17 cellular contexts compared by ENCODE assay signal in the genomic region with DNA sequence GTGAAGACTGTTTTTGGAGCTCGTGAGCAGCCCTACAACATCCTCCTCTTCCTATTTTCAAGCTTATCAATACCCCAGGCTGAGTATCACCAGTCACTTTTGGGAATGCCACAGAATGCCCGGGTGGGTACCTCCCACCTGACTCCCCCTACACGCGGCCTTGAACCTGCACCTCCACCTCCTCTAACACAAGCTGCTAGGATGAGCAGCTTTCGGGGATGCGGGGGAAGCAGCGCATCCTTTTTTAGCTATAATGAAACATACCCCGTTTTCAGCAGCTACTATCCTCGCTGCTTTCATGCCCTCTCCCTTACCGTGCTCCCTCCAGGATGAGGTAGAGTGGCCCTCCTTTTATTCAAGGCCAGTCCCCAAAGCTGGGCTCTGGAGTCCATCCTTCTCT. TPM values are rescaled to one million over a fixed set of nuclear protein-coding genes. Genes with fewer than 3 reads are reported as not detected.
DNase-seq lines count a peak whose midpoint lies in the region; ATAC-seq and TF ChIP-seq lines count a peak whose summit lies in the region.
"Had no signal": no experiment of that assay in that cellular context is flagged by ENCODE, and none has a peak within 500 bp of the region (broad histone marks: within the 10 kb centered on the region; RNA-seq: fewer than 3 reads in every experiment).

No MANE protein-coding gene starts in this region.

- peaks cover 98% of the 10 kb centered on the region for H3K79me2 ChIP-seq in GM23338 (replicated peaks; ENCODE audit: insufficient read depth)

- H3K27me3 Mint-ChIP-seq in activated CD4-positive, alpha-beta T cell treated with anti-CD3 and anti-CD28 coated beads, Interleukin-2, amount 10 ng/mL, durations not matched to agents 24 days and 14 days: no peaks in the 10 kb centered on the region
- H3K27me3 Mint-ChIP-seq in GM23338 (ENCODE audit: insufficient read depth, low read depth, poor library complexity): peaks cover 4% of the 10 kb centered on the region
- H3K27me3 Mint-ChIP-seq in central memory CD8-positive, alpha-beta T cell: no peaks in the 10 kb centered on the region

- peak overlapping the region; percentile 59; the same call in 1 of the 2 replicates for H3K27ac ChIP-seq in GM23338 (ENCODE audit: low read depth)
- H3K27ac ChIP-seq: BLaER1, heart right ventricle had no signal

- intact Hi-C loops in activated CD4-positive, alpha-beta T cell treated with anti-CD3 and anti-CD28 coated beads, Interleukin-2, amount 10 ng/mL, durations not matched to agents 24 days and 14 days (cut with micrococcal nuclease): no loop called here

- H3K4me2 ChIP-seq in GM23338: no peak overlapping the region
- H3K4me2 ChIP-seq: BLaER1 had no signal

- H3K4me3 Mint-ChIP-seq in activated CD4-positive, alpha-beta T cell treated with anti-CD3 and anti-CD28 coated beads, Interleukin-2, amount 10 ng/mL, durations not matched to agents 24 days and 14 days: no peak overlapping the region
- H3K4me3 Mint-ChIP-seq in GM23338: no peak overlapping the region; the same call in 2 of the 3 replicates
- H3K4me3 Mint-ChIP-seq in central memory CD8-positive, alpha-beta T cell: peak overlapping the region; percentile 46

- TF ChIP-seq POLR2A in erythroblast (IDR thresholded peaks at IDR 0.05; ENCODE audit: low read length): no peak

- H3K4me3 ChIP-seq in GM23338: no peak overlapping the region
- H3K4me3 ChIP-seq: BLaER1, heart right ventricle, lung had no signal

- H3F3A ChIP-seq in GM23338 (replicated peaks; ENCODE audit: low read depth): no peaks in the 10 kb centered on the region

- no peaks in the 10 kb centered on the region for H3K36me3 ChIP-seq in GM23338 (ENCODE audit: insufficient read depth)

- peaks cover 67% of the 10 kb centered on the region for H3K4me1 Mint-ChIP-seq in activated CD4-positive, alpha-beta T cell treated with anti-CD3 and anti-CD28 coated beads, Interleukin-2, amount 10 ng/mL, durations not matched to agents 24 days and 14 days
- peaks cover 73% of the 10 kb centered on the region for H3K4me1 Mint-ChIP-seq in GM23338
- H3K4me1 Mint-ChIP-seq in central memory CD8-positive, alpha-beta T cell: peaks cover 88% of the 10 kb centered on the region

- peaks cover 52% of the 10 kb centered on the region for H3K4me1 ChIP-seq in GM23338 (ENCODE audit: insufficient read depth)

- peak overlapping the region; percentile 48 for H3K27ac Mint-ChIP-seq in activated CD4-positive, alpha-beta T cell treated with anti-CD3 and anti-CD28 coated beads, Interleukin-2, amount 10 ng/mL, durations not matched to agents 24 days and 14 days
- H3K27ac Mint-ChIP-seq in GM23338: no peak overlapping the region
- peak overlapping the region; percentile 63 for H3K27ac Mint-ChIP-seq in central memory CD8-positive, alpha-beta T cell (ENCODE audit: low read depth)

- TF ChIP-seq CTCF in GM23338 (conservative IDR thresholded peaks at IDR 0.05; ENCODE audit: low read depth in 2 of 2): no peak

- ATAC-seq in GM23338 (no peak), HG02938 (IDR thresholded peaks at IDR 0.05; ENCODE audit: unreplicated experiment) (no peak), HG03342 (IDR thresholded peaks at IDR 0.05; ENCODE audit: unreplicated experiment) (no peak)
- no peak for ATAC-seq in central memory CD8-positive, alpha-beta T cell (replicated peaks; ENCODE audit: extremely low read depth, poor library complexity, severe bottlenecking)

- no peaks in the 10 kb centered on the region for H3K9me3 Mint-ChIP-seq in activated CD4-positive, alpha-beta T cell treated with anti-CD3 and anti-CD28 coated beads, Interleukin-2, amount 10 ng/mL, durations not matched to agents 24 days and 14 days
- no peaks in the 10 kb centered on the region for H3K9me3 Mint-ChIP-seq in GM23338
- H3K9me3 Mint-ChIP-seq in central memory CD8-positive, alpha-beta T cell: no peaks in the 10 kb centered on the region

- no peaks in the 10 kb centered on the region for H3K27me3 ChIP-seq in GM23338 (ENCODE audit: insufficient read depth)
- H3K27me3 ChIP-seq: BLaER1, heart right ventricle had no signal

- no peak overlapping the region for H2AFZ ChIP-seq in GM23338

- H3K9me2 ChIP-seq in GM23338 (ENCODE audit: insufficient read depth): no peaks in the 10 kb centered on the region

- no peak for DNase-seq in activated CD4-positive, alpha-beta T cell treated with anti-CD3 and anti-CD28 coated beads, Interleukin-2, amount 10 ng/mL, durations not matched to agents 24 days and 14 days
- DNase-seq in activated CD4-positive, alpha-beta T cell treated with anti-CD3 and anti-CD28 coated beads, Interleukin-2, amount 50 U/mL, for 48 hours: no peak
- no peak for DNase-seq in GM23338 (ENCODE audit: low spot score)
- DNase-seq in central memory CD8-positive, alpha-beta T cell (ENCODE audit: low spot score in 2 of 2): no peak
- DNase-seq in putamen (ENCODE audit: low spot score): peak; percentile 65
- DNase-seq in erythroblast (lab: John Stamatoyannopoulos, UW): no peak
- DNase-seq: activated CD4-positive, alpha-beta T cell treated with anti-CD3 and anti-CD28 coated beads for 4 hours; amniotic stem cell; effector CD4-positive, alpha-beta T cell; heart right ventricle; NCI-H1092; NCI-H526; Right ventricle myocardium superior had no signal

- peaks cover 19% of the 10 kb centered on the region for H3K36me3 Mint-ChIP-seq in activated CD4-positive, alpha-beta T cell treated with anti-CD3 and anti-CD28 coated beads, Interleukin-2, amount 10 ng/mL, durations not matched to agents 24 days and 14 days (ENCODE audit: low read depth)
- peaks cover 8% of the 10 kb centered on the region; the same call in 2 of the 3 replicates for H3K36me3 Mint-ChIP-seq in GM23338 (ENCODE audit: low read depth)
- H3K36me3 Mint-ChIP-seq in central memory CD8-positive, alpha-beta T cell (ENCODE audit: insufficient read depth): peaks cover 18% of the 10 kb centered on the region

- peaks cover 78% of the 10 kb centered on the region for H4K20me1 ChIP-seq in GM23338 (replicated peaks; ENCODE audit: insufficient read depth)

TF ChIP-seq in GM23338, 12 proteins besides CTCF, POLR2A, EP300 and RAD21:
- TF ChIP-seq EZH2phosphoT487 (IDR thresholded peaks at IDR 0.05; ENCODE audit: unreplicated experiment): no peak

RNA-seq across cellular contexts. Expression of gene STK24, which starts 55.4 kb away (rescaled TPM):
- total RNA-seq in activated CD4-positive, alpha-beta T cell treated with anti-CD3 and anti-CD28 coated beads, Interleukin-2, amount 10 ng/mL, durations not matched to agents 24 days and 14 days: 127 and 136 TPM in 2 replicates
- total RNA-seq in GM23338 (2014; rRNA removed; shearing (Covaris generic)): 144 and 157 TPM in 2 replicates
- polyA plus RNA-seq in GM23338 (2016; fragmentation: Nextera tagmentation; extraction: Ambion mirVana): 56.5 and 60.3 TPM in 2 replicates
